In the genomic region with DNA sequence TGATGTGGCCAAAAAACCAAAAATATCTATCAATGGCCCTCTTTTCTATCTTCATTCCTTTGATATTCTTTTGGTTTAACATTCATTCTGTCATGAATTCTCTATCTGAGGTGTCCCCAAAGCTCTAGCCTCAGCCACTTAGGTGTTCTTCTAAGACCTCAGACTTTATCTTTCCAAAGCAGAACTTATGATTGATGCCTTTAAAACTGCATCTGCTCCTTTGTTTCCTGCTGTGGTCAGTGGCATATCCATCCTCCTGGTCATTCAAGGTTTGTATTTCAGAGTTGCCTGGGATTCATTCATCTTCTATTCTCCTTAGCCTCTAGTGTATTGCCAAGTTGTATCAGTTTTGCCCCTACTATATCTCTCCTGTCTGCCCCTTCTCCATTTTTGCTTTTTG, we compare ENCODE assay signal across 16 cellular contexts. TPM values are rescaled to one million over a fixed set of nuclear protein-coding genes. Genes with fewer than 3 reads are reported as not detected.
DNase-seq lines count a peak whose midpoint lies in the region; ATAC-seq, FAIRE-seq and TF ChIP-seq lines count a peak whose summit lies in the region.
"Had no signal": no experiment of that assay in that cellular context is flagged by ENCODE, and none has a peak within 500 bp of the region (broad histone marks: within the 10 kb centered on the region; RNA-seq: fewer than 3 reads in every experiment).

No MANE protein-coding gene starts in this region.

- peak overlapping the region; percentile 53 to 78 (median 78) for H3K27ac Mint-ChIP-seq in CD4-positive, CD25-positive, alpha-beta regulatory T cell
- no peak overlapping the region for H3K27ac Mint-ChIP-seq in astrocyte (ENCODE audit: unreplicated experiment)

- no peak overlapping the region for H3K4me3 ChIP-seq in CD4-positive, CD25-positive, alpha-beta regulatory T cell (ENCODE audit: low read depth, low read length)
- no peak overlapping the region for H3K4me3 ChIP-seq in astrocyte (ENCODE audit: insufficient read depth, low read depth, low read length)
- H3K4me3 ChIP-seq in osteoblast (ENCODE audit: insufficient read depth, low read length) = no peak overlapping the region
- H3K4me3 ChIP-seq: BLaER1 treated with 17β-estradiol and CSF1 and Interleukin-3, amounts not matched to agents 10 nM and 100 nM; GM12878 had no signal

- peaks cover 6% of the 10 kb centered on the region for H3K4me1 ChIP-seq in CD4-positive, CD25-positive, alpha-beta regulatory T cell (ENCODE audit: control insufficient read depth, insufficient read depth, low read length, poor library complexity, severe bottlenecking)
- H3K4me1 ChIP-seq in astrocyte (ENCODE audit: insufficient read depth, low read length) (peaks cover 12% of the 10 kb centered on the region), osteoblast (ENCODE audit: insufficient read depth, low read length) (peaks cover 28% of the 10 kb centered on the region)
- H3K4me1 ChIP-seq: BLaER1 treated with 17β-estradiol and CSF1 and Interleukin-3, amounts not matched to agents 10 nM and 100 nM had no signal

- no peak for DNase-seq in CD4-positive, CD25-positive, alpha-beta regulatory T cell
- DNase-seq in KBM-7 (peak; percentile 54), astrocyte (ENCODE audit: low read depth) (peak; percentile 12), osteoblast (ENCODE audit: insufficient read length, low spot score, missing footprints) (no peak), GM19239 (ENCODE audit: insufficient read length, low spot score) (no peak)
- DNase-seq in activated naive CD4-positive, alpha-beta T cell (lab: John Stamatoyannopoulos, UW) = no peak
- DNase-seq: ACHN; Calu3; CD4-positive, alpha-beta T cell; DMS 273 treated with DMSO at 0.1 percent for 48 hours; HCEC 1CT; KG1 had no signal

- H3K27ac ChIP-seq in CD4-positive, CD25-positive, alpha-beta regulatory T cell (ENCODE audit: insufficient read depth, low read length, poor library complexity, severe bottlenecking) = no peak overlapping the region
- no peak overlapping the region for H3K27ac ChIP-seq in astrocyte (ENCODE audit: low read depth, low read length)
- H3K27ac ChIP-seq in osteoblast (ENCODE audit: low read depth, low read length) = peak overlapping the region; percentile 40
- H3K27ac ChIP-seq: BLaER1 treated with 17β-estradiol and CSF1 and Interleukin-3, amounts not matched to agents 10 nM and 100 nM had no signal

- peaks cover 54% of the 10 kb centered on the region for H3K36me3 Mint-ChIP-seq in CD4-positive, CD25-positive, alpha-beta regulatory T cell
- H3K36me3 Mint-ChIP-seq in astrocyte (ENCODE audit: low read depth, unreplicated experiment) = peaks cover 31% of the 10 kb centered on the region

- H2AFZ ChIP-seq in astrocyte (ENCODE audit: low read depth, low read length) = no peak overlapping the region
- H2AFZ ChIP-seq in osteoblast (ENCODE audit: low read length) = no peak overlapping the region

- H3K4me1 Mint-ChIP-seq in CD4-positive, CD25-positive, alpha-beta regulatory T cell = peaks cover 14 to 53% (median 23%) of the 10 kb centered on the region in 4 donors
- H3K4me1 Mint-ChIP-seq in astrocyte (ENCODE audit: low read depth, unreplicated experiment) = peaks cover 25% of the 10 kb centered on the region

- in situ Hi-C loops in KBM-7 (cut with MboI; ENCODE audit: low pct_unique_long_range_greater_than_20kb, low sequenced_read_pairs) = no loop called here

- H3K27me3 Mint-ChIP-seq in CD4-positive, CD25-positive, alpha-beta regulatory T cell = no peaks in the 10 kb centered on the region
- no peaks in the 10 kb centered on the region for H3K27me3 Mint-ChIP-seq in astrocyte (ENCODE audit: low read depth, unreplicated experiment)
- H3K27me3 Mint-ChIP-seq: CD4-positive, alpha-beta T cell had no signal

- no peak for ATAC-seq in CD4-positive, CD25-positive, alpha-beta regulatory T cell (ENCODE audit: low read depth in 2 of 2)
- ATAC-seq in HG02610 (IDR thresholded peaks at IDR 0.05; ENCODE audit: unreplicated experiment) = no peak
- ATAC-seq: GM12878 had no signal

- H3K4me2 ChIP-seq in astrocyte (ENCODE audit: low read length) (no peak overlapping the region), osteoblast (ENCODE audit: insufficient read depth, low read length) (no peak overlapping the region)
- H3K4me2 ChIP-seq: BLaER1 treated with 17β-estradiol and CSF1 and Interleukin-3, amounts not matched to agents 10 nM and 100 nM had no signal

- H3K9me3 ChIP-seq in CD4-positive, CD25-positive, alpha-beta regulatory T cell (ENCODE audit: control insufficient read depth in 2 of 2, low read length in 2 of 2) = no peaks in the 10 kb centered on the region
- no peaks in the 10 kb centered on the region for H3K9me3 ChIP-seq in astrocyte (ENCODE audit: insufficient read depth, low read depth, low read length)
- no peaks in the 10 kb centered on the region for H3K9me3 ChIP-seq in osteoblast (ENCODE audit: low read depth, low read length)

- no peaks in the 10 kb centered on the region for H4K20me1 ChIP-seq in astrocyte (ENCODE audit: insufficient read depth, low read length)
- no peaks in the 10 kb centered on the region for H4K20me1 ChIP-seq in osteoblast (ENCODE audit: insufficient read depth, low read length)
- H4K20me1 ChIP-seq: BLaER1 treated with 17β-estradiol and CSF1 and Interleukin-3, amounts not matched to agents 10 nM and 100 nM had no signal

- no peaks in the 10 kb centered on the region for H3K9me3 Mint-ChIP-seq in CD4-positive, CD25-positive, alpha-beta regulatory T cell
- no peaks in the 10 kb centered on the region for H3K9me3 Mint-ChIP-seq in astrocyte (ENCODE audit: unreplicated experiment)
- H3K9me3 Mint-ChIP-seq: CD4-positive, alpha-beta T cell had no signal

- H3K27me3 ChIP-seq in CD4-positive, CD25-positive, alpha-beta regulatory T cell (ENCODE audit: control insufficient read depth, insufficient read depth, low read length) = no peaks in the 10 kb centered on the region
- no peaks in the 10 kb centered on the region for H3K27me3 ChIP-seq in astrocyte (ENCODE audit: insufficient read depth, low read length)
- H3K27me3 ChIP-seq in osteoblast (ENCODE audit: insufficient read depth, low read length) = no peaks in the 10 kb centered on the region
- H3K27me3 ChIP-seq: BLaER1 treated with 17β-estradiol and CSF1 and Interleukin-3, amounts not matched to agents 10 nM and 100 nM had no signal

- H3K4me3 Mint-ChIP-seq in CD4-positive, CD25-positive, alpha-beta regulatory T cell = no peak overlapping the region
- H3K4me3 Mint-ChIP-seq in astrocyte (ENCODE audit: unreplicated experiment) = no peak overlapping the region
- H3K4me3 Mint-ChIP-seq: CD4-positive, alpha-beta T cell had no signal

- peaks cover 3% of the 10 kb centered on the region for H3K79me2 ChIP-seq in astrocyte (ENCODE audit: insufficient read depth, low read length)
- peaks cover 22% of the 10 kb centered on the region for H3K79me2 ChIP-seq in osteoblast (ENCODE audit: insufficient read depth, low read length)

- H3K9ac ChIP-seq in astrocyte (ENCODE audit: low read length) = no peak overlapping the region
- H3K9ac ChIP-seq: BLaER1 treated with 17β-estradiol and CSF1 and Interleukin-3, amounts not matched to agents 10 nM and 100 nM had no signal

- H3K36me3 ChIP-seq in CD4-positive, CD25-positive, alpha-beta regulatory T cell (ENCODE audit: control insufficient read depth, insufficient read depth, low read length) = peaks cover 88% of the 10 kb centered on the region
- H3K36me3 ChIP-seq in astrocyte (ENCODE audit: insufficient read depth, low read length) = peaks cover 44% of the 10 kb centered on the region
- H3K36me3 ChIP-seq in osteoblast (ENCODE audit: insufficient read depth, low read length) = peaks cover 70% of the 10 kb centered on the region

- FAIRE-seq in astrocyte (lab: Jason Lieb, UNC) = no peak
- FAIRE-seq in GM19239 (lab: Jason Lieb, UNC) = no peak
- FAIRE-seq: GM12878, GM18507 had no signal

- TF ChIP-seq CTCF in astrocyte (IDR thresholded peaks at IDR 0.05; ENCODE audit: insufficient read depth, low read depth, low read length) (no peak), osteoblast (IDR thresholded peaks at IDR 0.05; ENCODE audit: extremely low read depth, low read depth, low read length) (no peak)

RNA-seq across cellular contexts. Expression of a gene that starts 30.6 kb away (rescaled TPM):
- 85.5 TPM for total RNA-seq in CD4-positive, CD25-positive, alpha-beta regulatory T cell
- polyA plus RNA-seq in CD4-positive, CD25-positive, alpha-beta regulatory T cell = 10 to 100 TPM; 22.3 to 41.2 (median 28.2) TPM
- 36.1 and 38.2 TPM in 2 replicates for total RNA-seq in astrocyte
- 49.6 and 51.9 TPM in 2 replicates for total RNA-seq in osteoblast

Comparison
In these comparisons a context has a peak if more than half of its experiments do, and no peak if none do; other contexts are left out.
1. DNase-seq: peak in KBM-7 (single experiment) and astrocyte (single experiment); none in CD4-positive, CD25-positive, alpha-beta regulatory T cell (0 of 3), osteoblast (single experiment), activated naive CD4-positive, alpha-beta T cell (0 of 4) and GM19239 (single experiment).